Comparison of ENCODE assay signal across 8 cellular contexts in genomic region chr16:25013751-25014499, GRCh38. TPM values are rescaled to one million over a fixed set of nuclear protein-coding genes. Genes with fewer than 3 reads are reported as not detected.
A peak's percentile ranks its signal among the peaks of the same experiment; 100 is the strongest.
DNase-seq lines count a peak whose midpoint lies in the region; ATAC-seq and TF ChIP-seq lines count a peak whose summit lies in the region.

No MANE protein-coding gene starts in this region.

- peaks cover 21% of the 10 kb centered on the region for H3K36me3 Mint-ChIP-seq in activated naive CD8-positive, alpha-beta T cell treated with anti-CD3 and anti-CD28 coated beads, Interleukin-2, amount 10 ng/mL, durations not matched to agents 7 days and 5 days

- H3K4me3 ChIP-seq in liver (ENCODE audit: low read depth in 1 of 3, low read length in 3 of 3): peak overlapping the region; percentile 63 to 98 (median 80)
- peak overlapping the region; percentile 73 to 86 (median 86) for H3K4me3 ChIP-seq in transverse colon

- in situ Hi-C loops in transverse colon (cut with MboI; ENCODE audit: low pct_ligation_motif_present in 1 of 4, low pct_unique_long_range_greater_than_20kb in 1 of 4, low sequenced_read_pairs in 3 of 4): no loop called here
- in situ Hi-C loops in G401 (cut with HindIII; ENCODE audit: low sequenced_read_pairs): no loop called here

- H3K9me3 Mint-ChIP-seq in activated naive CD8-positive, alpha-beta T cell treated with anti-CD3 and anti-CD28 coated beads, Interleukin-2, amount 10 ng/mL, durations not matched to agents 7 days and 5 days: no peaks in the 10 kb centered on the region

- peak overlapping the region; percentile 70 to 92 for H3K9ac ChIP-seq in liver (ENCODE audit: low read depth in 1 of 2, low read length in 2 of 2)

- no peak for TF ChIP-seq POLR2A in transverse colon (IDR thresholded peaks at IDR 0.05)

- H3K4me1 ChIP-seq in liver (ENCODE audit: control insufficient read depth in 4 of 4, insufficient read depth in 4 of 4, low read length in 3 of 4): peaks cover 0 to 26% (median 5%) of the 10 kb centered on the region in 4 donors
- peaks cover 29 to 64% (median 48%) of the 10 kb centered on the region in 4 donors for H3K4me1 ChIP-seq in transverse colon

- peaks cover 63% of the 10 kb centered on the region for H3K4me1 Mint-ChIP-seq in activated naive CD8-positive, alpha-beta T cell treated with anti-CD3 and anti-CD28 coated beads, Interleukin-2, amount 10 ng/mL, durations not matched to agents 7 days and 5 days

- H3K27ac ChIP-seq in liver (ENCODE audit: low read depth in 1 of 2, low read length in 2 of 2) (peak overlapping the region; percentile 86 to 91), transverse colon (peak overlapping the region; percentile 95 to 97 (median 96))

- H3K4me3 Mint-ChIP-seq in activated naive CD8-positive, alpha-beta T cell treated with anti-CD3 and anti-CD28 coated beads, Interleukin-2, amount 10 ng/mL, durations not matched to agents 7 days and 5 days: peak overlapping the region; percentile 85

- no peak for TF ChIP-seq EP300 in transverse colon (IDR thresholded peaks at IDR 0.05; ENCODE audit: low read depth)

- peak; percentile 70 for DNase-seq in CD1c-positive myeloid dendritic cell (ENCODE audit: extremely low spot score)
- DNase-seq in activated naive CD8-positive, alpha-beta T cell treated with anti-CD3 and anti-CD28 coated beads, Interleukin-2, amount 10 ng/mL, durations not matched to agents 7 days and 5 days: no peak
- no peak for DNase-seq in transverse colon
- no peak for DNase-seq in NCI-H748 treated with DMSO at 0.1 percent for 48 hours (lab: John Stamatoyannopoulos, UW)
- no peak for DNase-seq in G401 (ENCODE audit: low spot score)

- H3K36me3 ChIP-seq in liver (ENCODE audit: control insufficient read depth in 4 of 4, insufficient read depth in 3 of 4, low read depth in 1 of 4, low read length in 3 of 4): no peaks in the 10 kb centered on the region
- no peaks in the 10 kb centered on the region for H3K36me3 ChIP-seq in transverse colon

- no peaks in the 10 kb centered on the region for H3K27me3 Mint-ChIP-seq in activated naive CD8-positive, alpha-beta T cell treated with anti-CD3 and anti-CD28 coated beads, Interleukin-2, amount 10 ng/mL, durations not matched to agents 7 days and 5 days

- intact Hi-C loops in transverse colon (cut with DNase I; ENCODE audit: low total_unique reads): no loop called here

- POLR2A ChIA-PET in activated naive CD8-positive, alpha-beta T cell treated with anti-CD3 and anti-CD28 coated beads, Interleukin-2, amount 10 ng/mL, durations not matched to agents 7 days and 5 days (lab: Charles Lee): interaction anchor here (1.0 to 3.6 kb wide), 4 partner anchors 17 to 96 kb away, joined by 3 to 54 read pairs (median 23); no protein-coding TSS in a partner anchor

- peak; percentile 37 for ATAC-seq in GM19397 (IDR thresholded peaks at IDR 0.05; ENCODE audit: unreplicated experiment)
- ATAC-seq in HG03442 (IDR thresholded peaks at IDR 0.05; ENCODE audit: unreplicated experiment): peak; percentile 43
- ATAC-seq in activated naive CD8-positive, alpha-beta T cell treated with anti-CD3 and anti-CD28 coated beads, Interleukin-2, amount 10 ng/mL, durations not matched to agents 7 days and 5 days (ENCODE audit: low read depth): no peak

- no peaks in the 10 kb centered on the region for H3K27me3 ChIP-seq in liver (ENCODE audit: control insufficient read depth in 4 of 4, insufficient read depth in 4 of 4, low read length in 3 of 4)
- H3K27me3 ChIP-seq in transverse colon: no peaks in the 10 kb centered on the region

- TF ChIP-seq CTCF in liver (IDR thresholded peaks at IDR 0.05; ENCODE audit: low read depth, low read length, missing input control) (no peak), transverse colon (IDR thresholded peaks at IDR 0.05) (no peak)

- WGBS in liver: 32% methylated on average over 14 of the region's 14 CpGs
- 15 to 24% methylated on average over 12 to 14 of the region's 14 CpGs for WGBS in transverse colon (ENCODE audit: low coverage in 1 of 2), 2 donors

- H3K27ac Mint-ChIP-seq in activated naive CD8-positive, alpha-beta T cell treated with anti-CD3 and anti-CD28 coated beads, Interleukin-2, amount 10 ng/mL, durations not matched to agents 7 days and 5 days: peak overlapping the region; percentile 93

- TF ChIP-seq RAD21 in liver (IDR thresholded peaks at IDR 0.05): no peak

- no peaks in the 10 kb centered on the region for H3K9me3 ChIP-seq in liver (ENCODE audit: control insufficient read depth in 4 of 4, low read length in 3 of 4)
- H3K9me3 ChIP-seq in transverse colon: no peaks in the 10 kb centered on the region

TF ChIP-seq in liver, 16 proteins besides CTCF, POLR2A, EP300 and RAD21:
- no peak for TF ChIP-seq RXRA (IDR thresholded peaks at IDR 0.05)
- no peak for TF ChIP-seq REST (IDR thresholded peaks at IDR 0.05)
- TF ChIP-seq NR2F2 (IDR thresholded peaks at IDR 0.05): no peak
- TF ChIP-seq GABPA (IDR thresholded peaks at IDR 0.05 in 1 of 2, conservative IDR thresholded peaks at IDR 0.05 in 1 of 2): no peak
- TF ChIP-seq HNF4G (IDR thresholded peaks at IDR 0.05): no peak
- TF ChIP-seq FOXA1 (IDR thresholded peaks at IDR 0.05): no peak
- no peak for TF ChIP-seq HNF4A (conservative IDR thresholded peaks at IDR 0.05)
- no peak for TF ChIP-seq FOXA2 (IDR thresholded peaks at IDR 0.05)
- TF ChIP-seq SP1 (IDR thresholded peaks at IDR 0.05): no peak
- no peak for TF ChIP-seq MAX (IDR thresholded peaks at IDR 0.05)

RNA-seq across cellular contexts. Expression of gene ARHGAP17, which starts 1.2 kb away (rescaled TPM):
- 10 to 100 TPM; 72.9 to 85.4 TPM for total RNA-seq in activated naive CD8-positive, alpha-beta T cell treated with anti-CD3 and anti-CD28 coated beads, Interleukin-2, amount 10 ng/mL, durations not matched to agents 7 days and 5 days
- 10 to 100 TPM; 21.0 to 21.9 TPM for total RNA-seq in liver
- 10 to 100 TPM in 1 of 2 donors, 1 to 10 TPM in 1; 9.7 to 11.3 TPM for polyA plus RNA-seq in liver
- 100 to 1,000 TPM in 3 of 4 donors, 10 to 100 TPM in 1; 60.9 to 141 (median 102) TPM for total RNA-seq in transverse colon
- 11.7 and 14.4 TPM in 2 replicates for total RNA-seq in G401 (2014; rRNA removed; shearing (Covaris generic))
